ENCODE assay signal across 12 cellular contexts in genomic region chr2:200309296-200309846, GRCh38. TPM values are rescaled to one million over a fixed set of nuclear protein-coding genes. Genes with fewer than 3 reads are reported as not detected.
DNase-seq lines count a peak whose midpoint lies in the region; ATAC-seq and TF ChIP-seq lines count a peak whose summit lies in the region.
"Had no signal": no experiment of that assay in that cellular context is flagged by ENCODE, and none has a peak within 500 bp of the region (broad histone marks: within the 10 kb centered on the region; RNA-seq: fewer than 3 reads in every experiment).

No MANE protein-coding gene starts in this region.

- no peaks in the 10 kb centered on the region for H3K9me2 ChIP-seq in Karpas-422 (replicated peaks; ENCODE audit: insufficient read depth, low read length)

- H3K4me2 ChIP-seq in skeletal muscle satellite cell (ENCODE audit: low read length) (peak overlapping the region; percentile 93), Karpas-422 (ENCODE audit: low read depth, low read length, poor library complexity, severe bottlenecking) (no peak overlapping the region)

- H3K27me3 ChIP-seq in HUES48 (ENCODE audit: control insufficient read depth, insufficient read depth, low read length) (no peaks in the 10 kb centered on the region; the same call in 1 of the 2 replicates), iPS-15b (ENCODE audit: control insufficient read depth, insufficient read depth, low read length) (peaks cover 2% of the 10 kb centered on the region), skeletal muscle satellite cell (ENCODE audit: control insufficient read depth, insufficient read depth, low read length) (no peaks in the 10 kb centered on the region), Karpas-422 (ENCODE audit: low read length) (no peaks in the 10 kb centered on the region)
- H3K27me3 ChIP-seq: cardiac muscle cell had no signal

- in situ Hi-C loops in astrocyte of the spinal cord (cut with HindIII; ENCODE audit: low sequenced_read_pairs), result no loop called here

- no peak overlapping the region for H2AFZ ChIP-seq in Karpas-422 (ENCODE audit: low read length)

- TF ChIP-seq CTCF in astrocyte of the spinal cord (IDR thresholded peaks at IDR 0.05; ENCODE audit: low read depth, low read length), result no peak

- no peak for ATAC-seq in HG03175 (IDR thresholded peaks at IDR 0.05; ENCODE audit: unreplicated experiment)

- DNase-seq in astrocyte of the spinal cord (ENCODE audit: low read depth, low spot score) (no peak), kidney tubule cell (ENCODE audit: low spot score) (no peak), Karpas-422 (no peak)
- DNase-seq in activated CD8-positive, alpha-beta memory T cell treated with anti-CD3 and anti-CD28 coated beads, Interleukin-2, amount 50 U/mL, for 4 hours, result no peak
- DNase-seq: erythroblast, NCI-H2171 treated with DMSO at 0.1 percent for 48 hours had no signal

- peaks cover 68% of the 10 kb centered on the region for H3K4me1 ChIP-seq in HUES48 (ENCODE audit: control insufficient read depth, insufficient read depth, low read length)
- H3K4me1 ChIP-seq in iPS-15b (ENCODE audit: control insufficient read depth, insufficient read depth, low read length), result peaks cover 40% of the 10 kb centered on the region
- peaks cover 54% of the 10 kb centered on the region for H3K4me1 ChIP-seq in skeletal muscle satellite cell (ENCODE audit: control insufficient read depth, insufficient read depth, low read length)
- no peaks in the 10 kb centered on the region for H3K4me1 ChIP-seq in Karpas-422 (ENCODE audit: low read length)

- H3K9ac ChIP-seq in HUES48 (ENCODE audit: low read depth, low read length), result peak overlapping the region; percentile 34; the same call in 1 of the 2 replicates
- no peak overlapping the region for H3K9ac ChIP-seq in iPS-15b (ENCODE audit: low read depth, low read length)
- peak overlapping the region; percentile 92 for H3K9ac ChIP-seq in skeletal muscle satellite cell (ENCODE audit: low read depth, low read length)
- H3K9ac ChIP-seq in Karpas-422 (ENCODE audit: low read length), result no peak overlapping the region

- H3K4me3 ChIP-seq in HUES48 (ENCODE audit: low read depth, low read length) (peak overlapping the region; percentile 89), astrocyte of the spinal cord (ENCODE audit: low read depth, low read length) (peak overlapping the region; percentile 73), iPS-15b (ENCODE audit: low read depth, low read length) (peak overlapping the region; percentile 82), skeletal muscle satellite cell (ENCODE audit: low read length) (peak overlapping the region; percentile 84), Karpas-422 (ENCODE audit: low read length) (no peak overlapping the region)
- H3K4me3 ChIP-seq: cardiac muscle cell had no signal

- H3K36me3 ChIP-seq in HUES48 (ENCODE audit: control insufficient read depth, insufficient read depth, low read length) (no peaks in the 10 kb centered on the region), iPS-15b (ENCODE audit: control insufficient read depth, insufficient read depth, low read length) (no peaks in the 10 kb centered on the region), skeletal muscle satellite cell (ENCODE audit: insufficient read depth, low read length) (no peaks in the 10 kb centered on the region), Karpas-422 (ENCODE audit: insufficient read depth, low read length) (no peaks in the 10 kb centered on the region)
- H3K36me3 ChIP-seq: cardiac muscle cell, thoracic aorta had no signal

- H4K20me1 ChIP-seq in Karpas-422 (ENCODE audit: insufficient read depth, low read depth, low read length), result no peaks in the 10 kb centered on the region

- H3K27ac ChIP-seq in HUES48 (ENCODE audit: low read depth, low read length), result peak overlapping the region; percentile 42
- H3K27ac ChIP-seq in Karpas-422 (ENCODE audit: low read length), result no peak overlapping the region
- H3K27ac ChIP-seq: cardiac muscle cell had no signal

- H3K9me3 ChIP-seq in HUES48 (ENCODE audit: control insufficient read depth, insufficient read depth, low read length), result no peaks in the 10 kb centered on the region
- no peaks in the 10 kb centered on the region for H3K9me3 ChIP-seq in iPS-15b (ENCODE audit: control insufficient read depth, insufficient read depth, low read length)
- no peaks in the 10 kb centered on the region for H3K9me3 ChIP-seq in skeletal muscle satellite cell (replicated peaks; ENCODE audit: low read length)
- H3K9me3 ChIP-seq in Karpas-422 (ENCODE audit: low read length), result no peaks in the 10 kb centered on the region
- H3K9me3 ChIP-seq: thoracic aorta had no signal

- H3K79me2 ChIP-seq in Karpas-422 (ENCODE audit: low read length), result no peaks in the 10 kb centered on the region

RNA-seq across cellular contexts. Expression of gene SPATS2L, which starts 2.9 kb away (rescaled TPM):
- total RNA-seq in skeletal muscle satellite cell (2012; rRNA removed), result 42.8 and 47.8 TPM in 2 replicates
- total RNA-seq in Karpas-422 (2014; rRNA removed; shearing (Covaris generic); ENCODE audit: low replicate concordance), result not detected in 2 replicates

Comparison
In these comparisons a context has a peak if more than half of its experiments do, and no peak if none do; other contexts are left out.
1. H3K9ac ChIP-seq: peak in HUES48 (single experiment) and skeletal muscle satellite cell (single experiment); none in iPS-15b (single experiment) and Karpas-422 (single experiment).